In genomic region chr18:34159691-34160185, GRCh38 we compare ENCODE assay signal across 10 cellular contexts.
DNase-seq lines count a peak whose midpoint lies in the region; ATAC-seq, FAIRE-seq and TF ChIP-seq lines count a peak whose summit lies in the region.
"Had no signal": no experiment of that assay in that cellular context is flagged by ENCODE, and none has a peak within 500 bp of the region (broad histone marks: within the 10 kb centered on the region; RNA-seq: fewer than 3 reads in every experiment).

No MANE protein-coding gene starts in this region.

- H2AFZ ChIP-seq in neural cell (ENCODE audit: low read depth, low read length): peak overlapping the region; percentile 6

- no peak for TF ChIP-seq RAD21 in neural cell (conservative IDR thresholded peaks at IDR 0.05)

- no peak for TF ChIP-seq EP300 in neural cell (conservative IDR thresholded peaks at IDR 0.05; ENCODE audit: poor library complexity, severe bottlenecking)
- no peak for TF ChIP-seq EP300 in gastroesophageal sphincter (IDR thresholded peaks at IDR 0.05)

- 93 to 100% methylated on average over 2 to 3 of the region's 14 CpGs for WGBS in gastroesophageal sphincter (ENCODE audit: low coverage in 1 of 2), 2 donors

- in situ Hi-C loops in brain microvascular endothelial cell (cut with HindIII; ENCODE audit: low pct_ligation_motif_present, low sequenced_read_pairs): no loop called here

- no peaks in the 10 kb centered on the region for H3K79me2 ChIP-seq in neural cell (replicated peaks; ENCODE audit: insufficient read depth, low read length)

- no peaks in the 10 kb centered on the region for H3F3A ChIP-seq in neural cell (ENCODE audit: insufficient read depth, low read length, poor library complexity, severe bottlenecking)

- peak overlapping the region; percentile 80 for H3K9ac ChIP-seq in neural cell (ENCODE audit: low read length)

- H3K4me1 ChIP-seq in lower lobe of right lung (peaks cover 6% of the 10 kb centered on the region), gastroesophageal sphincter (peaks cover 0 to 14% (median 5%) of the 10 kb centered on the region in 3 donors)

- peak overlapping the region; percentile 69 for H3K4me2 ChIP-seq in neural cell (ENCODE audit: low read length)

- FAIRE-seq in GM12892 (lab: Jason Lieb, UNC): no peak

- H3K9me2 ChIP-seq in neural cell (ENCODE audit: insufficient read depth, low read length): no peaks in the 10 kb centered on the region

- H3K9me3 ChIP-seq in neural cell (ENCODE audit: low read length) (no peaks in the 10 kb centered on the region), lower lobe of right lung (no peaks in the 10 kb centered on the region), gastroesophageal sphincter (peaks cover 0 to 7% (median 0%) of the 10 kb centered on the region in 3 donors)
- H3K9me3 ChIP-seq: heart left ventricle had no signal

- TF ChIP-seq CTCF in brain microvascular endothelial cell (IDR thresholded peaks at IDR 0.05; ENCODE audit: low read depth, low read length, missing control alignments): no peak
- no peak for TF ChIP-seq CTCF in neural cell (IDR thresholded peaks at IDR 0.05; ENCODE audit: poor library complexity, severe bottlenecking)
- no peak for TF ChIP-seq CTCF in lower lobe of right lung (IDR thresholded peaks at IDR 0.05)
- no peak for TF ChIP-seq CTCF in gastroesophageal sphincter (IDR thresholded peaks at IDR 0.05)

- DNase-seq in D341Med (ENCODE audit: low spot score) (peak; percentile 27), NCI-H1930 (lab: John Stamatoyannopoulos, UW) (peak; percentile 47 to 62), brain microvascular endothelial cell (no peak), lower lobe of right lung (no peak), GM12892 (ENCODE audit: insufficient read length) (no peak)

- TF ChIP-seq POLR2A in gastroesophageal sphincter (IDR thresholded peaks at IDR 0.05) (no peak), GM12892 (IDR thresholded peaks at IDR 0.05; ENCODE audit: low read depth, low read length) (no peak)

- H3K36me3 ChIP-seq in brain microvascular endothelial cell (replicated peaks) (no peaks in the 10 kb centered on the region), neural cell (ENCODE audit: insufficient read depth, low read length) (no peaks in the 10 kb centered on the region), lower lobe of right lung (no peaks in the 10 kb centered on the region), gastroesophageal sphincter (no peaks in the 10 kb centered on the region)
- H3K36me3 ChIP-seq: heart left ventricle had no signal

- H3K27ac ChIP-seq in brain microvascular endothelial cell (no peak overlapping the region), neural cell (ENCODE audit: low read length) (peak overlapping the region; percentile 86), lower lobe of right lung (no peak overlapping the region), gastroesophageal sphincter (no peak overlapping the region)
- H3K27ac ChIP-seq: C4-2B, heart left ventricle had no signal

- H4K20me1 ChIP-seq in neural cell (ENCODE audit: insufficient read depth): no peaks in the 10 kb centered on the region

- no peaks in the 10 kb centered on the region for H3K27me3 ChIP-seq in brain microvascular endothelial cell (replicated peaks)
- no peaks in the 10 kb centered on the region for H3K27me3 ChIP-seq in neural cell (ENCODE audit: insufficient read depth, low read depth, low read length)
- H3K27me3 ChIP-seq in lower lobe of right lung (ENCODE audit: low read depth): peaks cover 12% of the 10 kb centered on the region
- peaks cover 39% of the 10 kb centered on the region for H3K27me3 ChIP-seq in gastroesophageal sphincter

- ATAC-seq in lower lobe of right lung: no peak
- no peak for ATAC-seq in gastroesophageal sphincter
- no peak for ATAC-seq in HG02938 (IDR thresholded peaks at IDR 0.05; ENCODE audit: unreplicated experiment)

- peak overlapping the region; percentile 55 for H3K4me3 ChIP-seq in brain microvascular endothelial cell (ENCODE audit: low read depth, low read length)
- H3K4me3 ChIP-seq in neural cell (ENCODE audit: low read length): peak overlapping the region; percentile 74
- H3K4me3 ChIP-seq in lower lobe of right lung: no peak overlapping the region
- H3K4me3 ChIP-seq in gastroesophageal sphincter: peak overlapping the region in 1 of 2 donors; percentile 43

- intact Hi-C loops in lower lobe of right lung (cut with DNase I): no loop called here

TF ChIP-seq in neural cell, 6 proteins besides CTCF, POLR2A, EP300 and RAD21:
- TF ChIP-seq REST (IDR thresholded peaks at IDR 0.05; ENCODE audit: borderline replicate concordance): no peak
- TF ChIP-seq SMC3 (conservative IDR thresholded peaks at IDR 0.05; ENCODE audit: poor library complexity): no peak
- no peak for TF ChIP-seq TAF1 (IDR thresholded peaks at IDR 0.05; ENCODE audit: low read depth)
- no peak for TF ChIP-seq POLR2AphosphoS5 (IDR thresholded peaks at IDR 0.05)
- no peak for TF ChIP-seq EZH2 (IDR thresholded peaks at IDR 0.05; ENCODE audit: borderline replicate concordance, insufficient read depth, low read length, poor library complexity, severe bottlenecking)
- no peak for TF ChIP-seq MXI1 (conservative IDR thresholded peaks at IDR 0.05; ENCODE audit: poor library complexity, severe bottlenecking)

Comparison
In these comparisons a context has a peak if more than half of its experiments do, and no peak if none do; other contexts are left out.
1. DNase-seq: peak in D341Med (single experiment) and NCI-H1930 (2 of 2); none in brain microvascular endothelial cell (single experiment), lower lobe of right lung (single experiment) and GM12892 (single experiment).